In the genomic region with DNA sequence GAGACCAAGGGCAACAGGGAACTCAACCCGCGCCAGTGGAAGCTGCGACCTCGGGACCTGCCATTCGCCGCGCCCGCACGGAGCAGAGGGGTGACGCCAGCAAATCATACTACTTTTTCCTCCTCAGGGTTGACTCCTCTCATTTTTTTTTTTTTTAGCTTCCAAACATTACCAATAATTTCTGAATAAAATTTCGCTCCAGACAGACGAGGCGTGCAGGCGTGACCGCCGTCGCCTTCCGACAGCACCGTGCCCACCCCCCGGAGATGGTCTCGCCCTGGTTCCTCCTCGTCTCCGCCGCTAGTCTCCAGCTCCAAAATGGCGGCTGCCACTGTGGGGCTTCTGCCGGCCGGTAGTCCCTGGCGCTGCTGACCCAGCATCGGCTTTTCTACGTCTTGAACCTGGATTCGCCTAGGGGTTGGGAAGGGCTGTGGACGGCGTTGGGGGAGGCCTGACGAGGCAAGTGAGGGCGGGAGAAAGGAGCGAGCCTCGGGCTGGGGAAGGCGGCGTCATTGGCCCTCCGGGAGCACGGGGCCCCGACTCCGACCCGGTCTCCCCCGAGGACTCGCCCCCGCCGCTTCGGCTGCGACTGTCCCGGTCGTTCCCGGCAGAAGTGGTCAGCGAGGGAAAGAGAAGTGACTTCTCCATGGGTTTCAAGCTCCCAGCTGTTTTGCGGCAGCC, we compare ENCODE assay signal across 8 cellular contexts. TPM values are rescaled to one million over a fixed set of nuclear protein-coding genes. Genes with fewer than 3 reads are reported as not detected.
DNase-seq lines count a peak whose midpoint lies in the region; ATAC-seq and TF ChIP-seq lines count a peak whose summit lies in the region.

CPSF2 (plus strand) TSS at position 300 of the 681 bp plus-strand sequence. CDS start 9,016 bp downstream, outside the sequence.
NDUFB1 (minus strand) TSS at position 37 of the 681 bp plus-strand sequence. CDS start 4,069 bp downstream, outside the sequence.

- H3K4me1 ChIP-seq in BE2C (peaks cover 6% of the 10 kb centered on the region), left lung (peaks cover 14 to 46% of the 10 kb centered on the region in 2 donors)

- TF ChIP-seq POLR2A in GM19099 (IDR thresholded peaks at IDR 0.05; ENCODE audit: extremely low read depth, insufficient read length, low read depth), result peak; percentile 98

- H3K27me3 ChIP-seq in BE2C, result no peaks in the 10 kb centered on the region
- H3K27me3 ChIP-seq in left lung, result no peaks in the 10 kb centered on the region

- peak within 1 kb of the TSS; percentile 96 for H3K4me3 ChIP-seq in BE2C (ENCODE audit: low read depth, low read length)
- H3K4me3 ChIP-seq in left lung, result peak within 1 kb of the TSS; percentile 79 to 89

- intact Hi-C loops in left lung (cut with DNase I), result no loop called here

- peak; percentile 88 for DNase-seq in BE2C
- DNase-seq in NCI-H524 treated with DMSO at 0.1 percent for 48 hours (lab: John Stamatoyannopoulos, UW), result peak; percentile 66
- DNase-seq in activated CD4-positive, alpha-beta T cell treated with anti-CD3 and anti-CD28 coated beads, Interleukin-2, amount 50 U/mL, for 1 hour, result peak; percentile 84
- DNase-seq in cortex of kidney (lab: John Stamatoyannopoulos, UW), result peak; percentile 48
- DNase-seq in left lung, result peak; percentile 90 to 94
- peak; percentile 90 for DNase-seq in stimulated activated CD4-positive, alpha-beta T cell treated with anti-CD3 and anti-CD28 coated beads, Interleukin-4, amount 100 ng/mL, for 1 hour

- no peaks in the 10 kb centered on the region for H3K9me3 ChIP-seq in BE2C
- no peaks in the 10 kb centered on the region for H3K9me3 ChIP-seq in left lung

- peaks cover 25% of the 10 kb centered on the region for H3K36me3 ChIP-seq in BE2C
- peaks cover 0 to 36% of the 10 kb centered on the region in 2 donors for H3K36me3 ChIP-seq in left lung

- peak; percentile 80 for ATAC-seq in HG03378 (IDR thresholded peaks at IDR 0.05; ENCODE audit: unreplicated experiment)
- peak; percentile 95 for ATAC-seq in left lung

- no peak for TF ChIP-seq CTCF in BE2C (IDR thresholded peaks at IDR 0.05; ENCODE audit: low read depth, low read length)
- peak in 1 of 2 donors; percentile 17 for TF ChIP-seq CTCF in left lung (IDR thresholded peaks at IDR 0.05)

- peak within 1 kb of the TSS; percentile 93 to 97 for H3K27ac ChIP-seq in left lung

RNA-seq across cellular contexts. Expression of gene CPSF2, which starts in this region (rescaled TPM):
- 30.2 TPM for polyA plus RNA-seq in BE2C (2012; ENCODE audit: insufficient read depth, insufficient read length, low read depth)
- total RNA-seq in left lung, result 10 to 100 TPM; 51.8 to 64.6 TPM

RNA-seq across cellular contexts. Expression of gene NDUFB1, which starts in this region (rescaled TPM):
- 133 TPM for polyA plus RNA-seq in BE2C (2012; ENCODE audit: insufficient read depth, insufficient read length, low read depth)
- 100 to 1,000 TPM; 103 to 117 TPM for total RNA-seq in left lung

Comparison
In these comparisons a context has a peak if more than half of its experiments do, and no peak if none do; other contexts are left out.
1. Peak in every context shown above with its lines: DNase-seq, ATAC-seq, H3K4me3 ChIP-seq and H3K27ac ChIP-seq.